In the genomic region with DNA sequence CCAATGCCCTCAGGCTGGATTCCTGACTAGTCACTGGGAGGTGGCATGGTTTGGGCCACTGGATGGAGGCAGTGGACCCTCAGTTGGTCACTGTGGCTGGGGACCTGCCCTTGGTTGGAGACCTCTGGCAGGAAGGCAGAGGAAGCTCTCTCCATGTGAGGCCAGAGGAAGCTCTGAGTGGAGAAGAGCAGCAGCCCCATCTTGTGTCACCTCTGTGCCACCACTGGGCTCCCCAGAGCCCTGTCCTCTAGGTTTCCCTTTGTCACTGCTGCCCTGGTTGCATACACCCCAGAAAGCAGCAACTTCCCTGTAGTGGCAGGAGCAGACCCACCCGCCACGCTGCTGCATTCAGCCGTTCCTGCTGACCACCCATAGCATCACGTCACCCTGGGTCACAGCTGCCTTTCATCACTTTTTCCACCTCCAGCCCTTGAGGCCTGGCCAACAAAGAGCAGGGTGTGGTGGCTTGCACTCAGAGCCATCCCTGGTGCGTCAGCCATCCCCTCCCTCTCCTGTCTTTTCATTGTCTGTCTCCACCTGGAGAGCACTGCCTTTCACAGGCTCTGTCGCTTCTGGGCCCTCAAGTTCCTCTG, we compare ENCODE assay signal across 18 cellular contexts. TPM values are rescaled to one million over a fixed set of nuclear protein-coding genes. Genes with fewer than 3 reads are reported as not detected.
DNase-seq lines count a peak whose midpoint lies in the region; ATAC-seq, FAIRE-seq and TF ChIP-seq lines count a peak whose summit lies in the region.
"Had no signal": no experiment of that assay in that cellular context is flagged by ENCODE, and none has a peak within 500 bp of the region (broad histone marks: within the 10 kb centered on the region; RNA-seq: fewer than 3 reads in every experiment).

No MANE protein-coding gene starts in this region.

- POLR2A ChIA-PET in K562 (lab: Yijun Ruan, JAX): interaction anchor here (0.7 kb wide), 1 partner anchor 21 kb away, joined by 3 read pairs; no protein-coding TSS in a partner anchor

- H3K36me3 ChIP-seq in K562 (ENCODE audit: control insufficient read depth, insufficient read depth, low read length): no peaks in the 10 kb centered on the region; the same call in 2 of the 3 replicates
- peaks cover 7 to 18% of the 10 kb centered on the region in 2 donors for H3K36me3 ChIP-seq in stomach smooth muscle (ENCODE audit: control insufficient read depth in 2 of 2, insufficient read depth in 2 of 2, low read length in 2 of 2)

- H3K9me3 Mint-ChIP-seq in HFFc6: no peaks in the 10 kb centered on the region
- H3K9me3 Mint-ChIP-seq: activated naive CD8-positive, alpha-beta T cell treated with anti-CD3 and anti-CD28 coated beads, Interleukin-2, amount 10 ng/mL, durations not matched to agents 7 days and 5 days; naive B cell; stimulated activated naive B cell treated with anti-CD40 and anti-IgM and Interleukin-4, amounts not matched to agents 10 μg/mL and 1 μg/mL and 100 μg/mL, for 72 hours had no signal

- in situ Hi-C loops in K562 (cut with MboI): loop anchor here (10.0 kb wide), 1 partner anchor 395 kb away; a partner anchor contains a TSS

- peaks cover 7% of the 10 kb centered on the region for H3K9me1 ChIP-seq in K562 (ENCODE audit: control insufficient read depth, insufficient read depth, low read length)

- TF ChIP-seq EP300 in K562 (IDR thresholded peaks at IDR 0.05; ENCODE audit: low read length): no peak

- no TSS peak for BruUV-seq in K562 (replicated peaks; lab: Mats Ljungman, UMichigan)

- peaks cover 14% of the 10 kb centered on the region for H3K4me1 ChIP-seq in right cardiac atrium (ENCODE audit: control insufficient read depth, insufficient read depth, low read length)
- peaks cover 22 to 28% of the 10 kb centered on the region in 2 experiments for H3K4me1 ChIP-seq in K562 (replicated peaks in 1 of 2; ENCODE audit: control insufficient read depth in 2 of 2, insufficient read depth in 2 of 2, low read length in 2 of 2)
- peaks cover 56% of the 10 kb centered on the region for H3K4me1 ChIP-seq in stomach smooth muscle (ENCODE audit: control insufficient read depth, insufficient read depth, low read length)

- H3K79me2 ChIP-seq in K562 (ENCODE audit: control insufficient read depth, insufficient read depth, low read length): no peaks in the 10 kb centered on the region

- peaks cover 3% of the 10 kb centered on the region; the same call in 1 of the 2 replicates for H3K36me3 Mint-ChIP-seq in HFFc6 (ENCODE audit: low read depth)

- no peak overlapping the region for H3K4me3 Mint-ChIP-seq in HFFc6
- H3K4me3 Mint-ChIP-seq: activated naive CD8-positive, alpha-beta T cell treated with anti-CD3 and anti-CD28 coated beads, Interleukin-2, amount 10 ng/mL, durations not matched to agents 7 days and 5 days; naive B cell; stimulated activated naive B cell treated with anti-CD40 and anti-IgM and Interleukin-4, amounts not matched to agents 10 μg/mL and 1 μg/mL and 100 μg/mL, for 72 hours had no signal

- TF ChIP-seq RAD21 in K562 (CRISPR knock-in tag; conservative IDR thresholded peaks at IDR 0.05 in 1 of 2, IDR thresholded peaks at IDR 0.05 in 1 of 2): peak in 1 of 2 experiments; percentile 58; a peak in 2 of 4 replicates

- H4K20me1 ChIP-seq in K562 (replicated peaks; ENCODE audit: control insufficient read depth, insufficient read depth, low read length): peaks cover 36% of the 10 kb centered on the region

- no peak overlapping the region for H3K27ac Mint-ChIP-seq in HFFc6
- H3K27ac Mint-ChIP-seq: activated naive CD8-positive, alpha-beta T cell treated with anti-CD3 and anti-CD28 coated beads, Interleukin-2, amount 10 ng/mL, durations not matched to agents 7 days and 5 days; naive B cell; stimulated activated naive B cell treated with anti-CD40 and anti-IgM and Interleukin-4, amounts not matched to agents 10 μg/mL and 1 μg/mL and 100 μg/mL, for 72 hours had no signal

- H3K4me1 Mint-ChIP-seq in HFFc6 (ENCODE audit: low read depth): peaks cover 60% of the 10 kb centered on the region

- H2AFZ ChIP-seq in K562 (ENCODE audit: low read depth, low read length): no peak overlapping the region

- TF ChIP-seq CTCF in HFFc6 (IDR thresholded peaks at IDR 0.05): peak; percentile 36; the same call in 1 of the 2 replicates
- TF ChIP-seq CTCF in K562 (IDR thresholded peaks at IDR 0.05 in 2 of 3, conservative IDR thresholded peaks at IDR 0.05 in 1 of 3; ENCODE audit: insufficient read depth in 2 of 3, low read depth in 1 of 3, low read length in 3 of 3): peak; percentile 49 to 69 (median 60)

- H3K9me3 ChIP-seq in right cardiac atrium (ENCODE audit: control insufficient read depth, low read length): no peaks in the 10 kb centered on the region
- H3K9me3 ChIP-seq in K562 (replicated peaks; ENCODE audit: control insufficient read depth, insufficient read depth, low read depth, low read length): no peaks in the 10 kb centered on the region
- no peaks in the 10 kb centered on the region for H3K9me3 ChIP-seq in stomach smooth muscle (ENCODE audit: control insufficient read depth in 2 of 2, low read length in 2 of 2)
- H3K9me3 ChIP-seq: left lung, SJSA1, vagina had no signal

- H3K27me3 Mint-ChIP-seq in HFFc6 (ENCODE audit: insufficient read depth): peaks cover 5% of the 10 kb centered on the region
- H3K27me3 Mint-ChIP-seq: activated naive CD8-positive, alpha-beta T cell treated with anti-CD3 and anti-CD28 coated beads, Interleukin-2, amount 10 ng/mL, durations not matched to agents 7 days and 5 days; naive B cell; stimulated activated naive B cell treated with anti-CD40 and anti-IgM and Interleukin-4, amounts not matched to agents 10 μg/mL and 1 μg/mL and 100 μg/mL, for 72 hours had no signal

- H3K4me3 ChIP-seq in right cardiac atrium (ENCODE audit: low read length) (no peak overlapping the region), K562 (no peak overlapping the region), stomach smooth muscle (ENCODE audit: low read length in 2 of 2) (no peak overlapping the region)
- H3K4me3 ChIP-seq: left lung, SJSA1, vagina had no signal

- DNase-seq in right cardiac atrium (peak in 1 of 3 donors; percentile 49), left cardiac atrium (no peak), HFFc6 (no peak), K562 (ENCODE audit: extremely low read depth in 1 of 4, low spot score in 3 of 4) (peak in 1 of 4 experiments; percentile 41), activated gamma-delta T cell treated with Interleukin-2 at 50 U/mL for 16 hours (no peak)
- no peak for DNase-seq in stimulated activated CD4-positive, alpha-beta T cell treated with anti-CD3 and anti-CD28 coated beads, Interleukin-2, amount 100 ng/mL, for 24 hours
- DNase-seq: activated naive CD8-positive, alpha-beta T cell treated with anti-CD3 and anti-CD28 coated beads, Interleukin-2, amount 10 ng/mL, durations not matched to agents 7 days and 5 days; left lung; naive B cell; NCI-H1930; NK-92 treated with Interleukin-12 subunit alpha and Interleukin-12 subunit beta, amount 100 ng/mL, for 24 hours; stimulated activated naive B cell treated with anti-CD40 and anti-IgM and Interleukin-4, amounts not matched to agents 10 μg/mL and 1 μg/mL and 100 μg/mL, for 72 hours had no signal

- ATAC-seq in right cardiac atrium (peak in 1 of 2 donors; percentile 64), left cardiac atrium (no peak), K562 (peak; percentile 71), GM21529 (IDR thresholded peaks at IDR 0.05; ENCODE audit: unreplicated experiment) (no peak)
- ATAC-seq: left lung; stimulated activated naive B cell treated with anti-CD40 and anti-IgM and Interleukin-4, amounts not matched to agents 10 μg/mL and 1 μg/mL and 100 μg/mL, for 72 hours had no signal

- TF ChIP-seq POLR2A in K562 (conservative IDR thresholded peaks at IDR 0.05): no peak

- intact Hi-C loops in right cardiac atrium (cut with DNase I): loop anchor here in 1 of 4 donors (5.0 kb wide), 1 partner anchor 87 kb away; no protein-coding TSS in a partner anchor
- intact Hi-C loops in left cardiac atrium (cut with DNase I): loop anchor here (5.0 to 10.0 kb wide), 2 partner anchors 87 to 245 kb away; no protein-coding TSS in a partner anchor
- intact Hi-C loops in K562 (cut with micrococcal nuclease): no loop called here

- FAIRE-seq in K562 (lab: Jason Lieb, UNC): no peak
- FAIRE-seq: TTC549 had no signal

- CTCF ChIA-PET in K562 (lab: Yijun Ruan, JAX; ENCODE audit: low intra/inter-chr PET ratio): interaction anchor here (1.0 to 1.6 kb wide), 4 partner anchors 9 to 247 kb away, joined by 4 to 10 read pairs (median 6); a partner anchor contains a TSS

- H3K9ac ChIP-seq in K562 (ENCODE audit: insufficient read depth in 1 of 2, low read depth in 2 of 2, low read length in 2 of 2) (peak overlapping the region in 1 of 2 experiments; percentile 39; a peak in 1 of 4 replicates), stomach smooth muscle (ENCODE audit: low read length in 2 of 2) (peak overlapping the region in 1 of 2 donors; percentile 47)

- WGBS in right cardiac atrium: 72% methylated on average over 6 of the region's 6 CpGs
- WGBS in K562 (ENCODE audit: insufficient coverage, low coverage, missing lambda C conversion rate): 86% methylated on average over 2 of the region's 6 CpGs

- peak overlapping the region; percentile 7 for H3K27ac ChIP-seq in right cardiac atrium (ENCODE audit: low read length)
- H3K27ac ChIP-seq in K562 (ENCODE audit: extremely low read depth, low read depth, low read length): no peak overlapping the region
- H3K27ac ChIP-seq in stomach smooth muscle (ENCODE audit: low read length): peak overlapping the region; percentile 24
- H3K27ac ChIP-seq: left lung, SJSA1, vagina had no signal

- H3K27me3 ChIP-seq in right cardiac atrium (ENCODE audit: control insufficient read depth, insufficient read depth) (no peaks in the 10 kb centered on the region), K562 (ENCODE audit: control insufficient read depth in 2 of 2, insufficient read depth in 2 of 2, low read length in 2 of 2) (no peaks in the 10 kb centered on the region), stomach smooth muscle (ENCODE audit: control insufficient read depth in 1 of 2, insufficient read depth in 2 of 2, low read length in 2 of 2) (no peaks in the 10 kb centered on the region)
- H3K27me3 ChIP-seq: left lung, SJSA1, vagina had no signal

- no peak overlapping the region for H3K4me2 ChIP-seq in K562 (ENCODE audit: insufficient read depth, low read length)

RNA-seq across cellular contexts. Expression of a gene that starts 11.9 kb away (rescaled TPM):
- under 1 TPM in 3 of 4 donors, not detected in 1; 0.37 to 0.94 (median 0.42) TPM for total RNA-seq in right cardiac atrium
- 0.66 TPM for polyA plus RNA-seq in right cardiac atrium
- under 1 TPM; 0.76 to 0.97 TPM for total RNA-seq in left cardiac atrium
- total RNA-seq in HFFc6 (2021; fragmentation: NEBNext Ultra II Directional; extraction: Animal tissue kit (Norgen Biotek cat#: 25700)): under 1 TPM; 0.25 to 0.63 (median 0.43) TPM
- 6.7 and 9.8 TPM in 2 replicates for total RNA-seq in K562 (2011; cell fraction: chromatin; rRNA removed; ENCODE audit: low replicate concordance)
- total RNA-seq in K562 (2011; cell fraction: nucleolus; rRNA removed): 9.2 and 10.8 TPM in 2 replicates
- total RNA-seq in K562 (2011; cell fraction: nucleoplasm; rRNA removed): 3.4 and 3.5 TPM in 2 replicates
- 4.0 and 5.6 TPM in 2 replicates for total RNA-seq in K562 (2014; rRNA removed)
- 2.0 and 2.4 TPM in 2 replicates for total RNA-seq in K562 (2014; rRNA removed; fragmentation: Illumina TruSeq; extraction: Trizol)
- 2.4 and 3.4 TPM in 2 replicates for total RNA-seq in K562 (2015; rRNA removed; fragmentation: Illumina TruSeq; extraction: Trizol)
- total RNA-seq in K562 (2021): 3.8 and 4.1 TPM in 2 replicates
- polyA plus RNA-seq in K562 (2011; rRNA removed): 1.4 TPM in 2 replicates
- polyA plus RNA-seq in K562 (2011; cell fraction: cytosol; rRNA removed): 2.0 and 5.9 TPM in 2 replicates
- 4.2 and 10.5 TPM in 2 replicates for polyA plus RNA-seq in K562 (2011; cell fraction: nucleus; rRNA removed)
- polyA plus RNA-seq in K562 (2012): 1.8 and 4.6 TPM in 2 replicates
- 3.3 TPM in 2 replicates for polyA plus RNA-seq in K562 (2014; fragmentation: Illumina TruSeq; extraction: Trizol)
- polyA plus RNA-seq in K562 (2014; fragmentation: Nextera tagmentation; extraction: Ambion mirVana): 1 to 10 TPM; 1.7 to 2.5 TPM
- 5.2 and 5.5 TPM in 2 replicates for polyA plus RNA-seq in K562 (2014; rRNA removed)
- polyA minus RNA-seq in K562 (2011; rRNA and poly(A)+ RNA removed): 0.75 and 1.7 TPM in 2 replicates
- 0.95 and 1.7 TPM in 2 replicates for polyA minus RNA-seq in K562 (2011; cell fraction: cytosol; rRNA and poly(A)+ RNA removed)
- polyA minus RNA-seq in K562 (2011; cell fraction: nucleus; rRNA and poly(A)+ RNA removed): 0.78 and 2.2 TPM in 2 replicates

RNA-seq across cellular contexts. Expression of a gene that starts 16.9 kb away (rescaled TPM):
- total RNA-seq in right cardiac atrium (10 to 100 TPM; 49.1 to 64.0 (median 58.5) TPM), left cardiac atrium (10 to 100 TPM; 54.9 to 64.5 TPM), K562 (2014; rRNA removed) (101 and 105 TPM in 2 replicates), K562 (2014; rRNA removed; fragmentation: Illumina TruSeq; extraction: Trizol) (17.9 and 24.9 TPM in 2 replicates), K562 (2015; rRNA removed; fragmentation: Illumina TruSeq; extraction: Trizol) (53.1 and 53.4 TPM in 2 replicates), K562 (2021) (73.0 and 73.1 TPM in 2 replicates)
- polyA plus RNA-seq in right cardiac atrium (92.8 TPM), K562 (2011; rRNA removed) (17.3 and 21.0 TPM in 2 replicates), K562 (2014; fragmentation: Illumina TruSeq; extraction: Trizol) (11.7 and 44.6 TPM in 2 replicates), K562 (2014; fragmentation: Nextera tagmentation; extraction: Ambion mirVana) (10 to 100 TPM; 33.5 to 51.0 TPM), K562 (2014; rRNA removed) (94.1 and 118 TPM in 2 replicates)
- total RNA-seq in HFFc6 (2021; fragmentation: NEBNext Ultra II Directional; extraction: Animal tissue kit (Norgen Biotek cat#: 25700)): 10 to 100 TPM; 36.3 to 49.7 (median 40.0) TPM
- total RNA-seq in K562 (2011; cell fraction: chromatin; rRNA removed; ENCODE audit: low replicate concordance): 1.6 and 9.1 TPM in 2 replicates
- total RNA-seq in K562 (2011; cell fraction: nucleolus; rRNA removed): 14.7 and 18.7 TPM in 2 replicates
- 7.4 and 9.6 TPM in 2 replicates for total RNA-seq in K562 (2011; cell fraction: nucleoplasm; rRNA removed)
- polyA plus RNA-seq in K562 (2011; cell fraction: cytosol; rRNA removed): 46.1 and 143 TPM in 2 replicates
- 17.2 and 24.0 TPM in 2 replicates for polyA plus RNA-seq in K562 (2011; cell fraction: nucleus; rRNA removed)
- polyA plus RNA-seq in K562 (2012): 84.8 and 94.3 TPM in 2 replicates
- 2.5 and 3.3 TPM in 2 replicates for polyA minus RNA-seq in K562 (2011; rRNA and poly(A)+ RNA removed)
- 20.3 and 25.1 TPM in 2 replicates for polyA minus RNA-seq in K562 (2011; cell fraction: cytosol; rRNA and poly(A)+ RNA removed)
- polyA minus RNA-seq in K562 (2011; cell fraction: nucleus; rRNA and poly(A)+ RNA removed): 13.1 and 14.0 TPM in 2 replicates

RNA-seq across cellular contexts. Expression of a gene that starts 24.2 kb away (rescaled TPM):
- 10 to 100 TPM; 15.0 to 27.0 (median 16.1) TPM for total RNA-seq in right cardiac atrium
- 17.4 TPM for polyA plus RNA-seq in right cardiac atrium
- 10 to 100 TPM; 12.8 to 22.6 TPM for total RNA-seq in left cardiac atrium
- 10 to 100 TPM; 17.6 to 21.8 (median 19.8) TPM for total RNA-seq in HFFc6 (2021; fragmentation: NEBNext Ultra II Directional; extraction: Animal tissue kit (Norgen Biotek cat#: 25700))
- total RNA-seq in K562 (2011; cell fraction: chromatin; rRNA removed; ENCODE audit: low replicate concordance): 40.9 and 121 TPM in 2 replicates
- 59.7 and 75.9 TPM in 2 replicates for total RNA-seq in K562 (2011; cell fraction: nucleolus; rRNA removed)
- 41.1 and 47.6 TPM in 2 replicates for total RNA-seq in K562 (2011; cell fraction: nucleoplasm; rRNA removed)
- 6.8 and 9.0 TPM in 2 replicates for total RNA-seq in K562 (2014; rRNA removed)
- 3.0 and 3.2 TPM in 2 replicates for total RNA-seq in K562 (2014; rRNA removed; fragmentation: Illumina TruSeq; extraction: Trizol)
- 4.1 and 4.5 TPM in 2 replicates for total RNA-seq in K562 (2015; rRNA removed; fragmentation: Illumina TruSeq; extraction: Trizol)
- 14.2 and 21.0 TPM in 2 replicates for total RNA-seq in K562 (2021)
- polyA plus RNA-seq in K562 (2011; rRNA removed): 6.7 and 14.9 TPM in 2 replicates
- 9.5 and 10.8 TPM in 2 replicates for polyA plus RNA-seq in K562 (2011; cell fraction: cytosol; rRNA removed)
- polyA plus RNA-seq in K562 (2011; cell fraction: nucleus; rRNA removed): 72.6 and 86.1 TPM in 2 replicates
- 14.1 and 15.5 TPM in 2 replicates for polyA plus RNA-seq in K562 (2012)
- polyA plus RNA-seq in K562 (2014; fragmentation: Illumina TruSeq; extraction: Trizol): 5.0 and 5.6 TPM in 2 replicates
- under 1 TPM; 0.46 to 0.94 TPM for polyA plus RNA-seq in K562 (2014; fragmentation: Nextera tagmentation; extraction: Ambion mirVana)
- polyA plus RNA-seq in K562 (2014; rRNA removed): 7.6 and 14.9 TPM in 2 replicates
- polyA minus RNA-seq in K562 (2011; rRNA and poly(A)+ RNA removed): 1.5 and 2.2 TPM in 2 replicates
- polyA minus RNA-seq in K562 (2011; cell fraction: cytosol; rRNA and poly(A)+ RNA removed): 2.3 and 6.2 TPM in 2 replicates
- 8.9 and 10.0 TPM in 2 replicates for polyA minus RNA-seq in K562 (2011; cell fraction: nucleus; rRNA and poly(A)+ RNA removed)

RNA-seq across cellular contexts. Expression of a gene that starts 26.7 kb away (rescaled TPM):
- total RNA-seq in right cardiac atrium (10 to 100 TPM; 23.8 to 31.1 (median 27.0) TPM), left cardiac atrium (10 to 100 TPM; 21.0 to 27.3 TPM), K562 (2014; rRNA removed) (6.7 and 6.9 TPM in 2 replicates), K562 (2014; rRNA removed; fragmentation: Illumina TruSeq; extraction: Trizol) (3.7 and 4.6 TPM in 2 replicates), K562 (2015; rRNA removed; fragmentation: Illumina TruSeq; extraction: Trizol) (7.7 and 9.4 TPM in 2 replicates), K562 (2021) (17.1 and 20.9 TPM in 2 replicates)
- polyA plus RNA-seq in right cardiac atrium (26.8 TPM), K562 (2011; rRNA removed) (15.7 and 18.9 TPM in 2 replicates), K562 (2014; fragmentation: Illumina TruSeq; extraction: Trizol) (11.8 and 15.4 TPM in 2 replicates), K562 (2014; fragmentation: Nextera tagmentation; extraction: Ambion mirVana) (1 to 10 TPM in 1 of 2 experiments, under 1 TPM in 1; 0.96 to 1.0 TPM), K562 (2014; rRNA removed) (10.7 and 12.1 TPM in 2 replicates)
- total RNA-seq in HFFc6 (2021; fragmentation: NEBNext Ultra II Directional; extraction: Animal tissue kit (Norgen Biotek cat#: 25700)): 10 to 100 TPM; 25.2 to 34.1 (median 29.3) TPM
- total RNA-seq in K562 (2011; cell fraction: chromatin; rRNA removed; ENCODE audit: low replicate concordance): 20.7 and 55.9 TPM in 2 replicates
- 27.2 and 30.7 TPM in 2 replicates for total RNA-seq in K562 (2011; cell fraction: nucleolus; rRNA removed)
- total RNA-seq in K562 (2011; cell fraction: nucleoplasm; rRNA removed): 23.5 and 24.8 TPM in 2 replicates
- polyA plus RNA-seq in K562 (2011; cell fraction: cytosol; rRNA removed): 24.6 and 37.2 TPM in 2 replicates
- 21.2 and 32.6 TPM in 2 replicates for polyA plus RNA-seq in K562 (2011; cell fraction: nucleus; rRNA removed)
- polyA plus RNA-seq in K562 (2012): 15.2 and 29.4 TPM in 2 replicates
- 13.8 and 19.3 TPM in 2 replicates for polyA minus RNA-seq in K562 (2011; rRNA and poly(A)+ RNA removed)
- polyA minus RNA-seq in K562 (2011; cell fraction: cytosol; rRNA and poly(A)+ RNA removed): 15.1 and 16.6 TPM in 2 replicates
- polyA minus RNA-seq in K562 (2011; cell fraction: nucleus; rRNA and poly(A)+ RNA removed): 11.6 and 11.7 TPM in 2 replicates

RNA-seq across cellular contexts. Expression of a gene that starts 35.0 kb away (rescaled TPM):
- total RNA-seq in right cardiac atrium (under 1 TPM in 1 of 4 donors, not detected in 3; 0.53 TPM), left cardiac atrium (under 1 TPM in 1 of 2 donors, not detected in 1; 0.50 TPM), K562 (2014; rRNA removed) (0.45 and 0.59 TPM in 2 replicates), K562 (2014; rRNA removed; fragmentation: Illumina TruSeq; extraction: Trizol) (not detected in 2 replicates), K562 (2015; rRNA removed; fragmentation: Illumina TruSeq; extraction: Trizol) (not detected in 2 replicates), K562 (2021) (0.47 and 0.86 TPM in 2 replicates)
- polyA plus RNA-seq in right cardiac atrium (0.41 TPM), K562 (2011; rRNA removed) (0.22 TPM in 1 of 2 replicates, not detected in the other), K562 (2014; fragmentation: Illumina TruSeq; extraction: Trizol) (0.47 TPM in 1 of 2 replicates, not detected in the other), K562 (2014; fragmentation: Nextera tagmentation; extraction: Ambion mirVana) (not detected), K562 (2014; rRNA removed) (0.43 and 0.64 TPM in 2 replicates)
- under 1 TPM in 3 of 6 experiments, not detected in 3; 0.25 to 0.51 (median 0.38) TPM for total RNA-seq in HFFc6 (2021; fragmentation: NEBNext Ultra II Directional; extraction: Animal tissue kit (Norgen Biotek cat#: 25700))
- total RNA-seq in K562 (2011; cell fraction: chromatin; rRNA removed; ENCODE audit: low replicate concordance): 0.60 TPM in 1 of 2 replicates, not detected in the other
- 0.83 and 1.6 TPM in 2 replicates for total RNA-seq in K562 (2011; cell fraction: nucleolus; rRNA removed)
- 1.3 and 1.8 TPM in 2 replicates for total RNA-seq in K562 (2011; cell fraction: nucleoplasm; rRNA removed)
- 0.75 and 1.9 TPM in 2 replicates for polyA plus RNA-seq in K562 (2011; cell fraction: cytosol; rRNA removed)
- polyA plus RNA-seq in K562 (2011; cell fraction: nucleus; rRNA removed): 3.1 and 4.8 TPM in 2 replicates
- 0.20 and 2.4 TPM in 2 replicates for polyA plus RNA-seq in K562 (2012)
- polyA minus RNA-seq in K562 (2011; rRNA and poly(A)+ RNA removed): not detected in 2 replicates
- not detected in 2 replicates for polyA minus RNA-seq in K562 (2011; cell fraction: cytosol; rRNA and poly(A)+ RNA removed)
- polyA minus RNA-seq in K562 (2011; cell fraction: nucleus; rRNA and poly(A)+ RNA removed): not detected in 2 replicates
- total RNA-seq: Daoy, SJSA1, vagina had no signal
